ENCODE assay signal across 19 cellular contexts in genomic region chr7:138244606-138245005, GRCh38.
DNase-seq lines count a peak whose midpoint lies in the region; ATAC-seq, FAIRE-seq and TF ChIP-seq lines count a peak whose summit lies in the region.
"Had no signal": no experiment of that assay in that cellular context is flagged by ENCODE, and none has a peak within 500 bp of the region (broad histone marks: within the 10 kb centered on the region; RNA-seq: fewer than 3 reads in every experiment).

No MANE protein-coding gene starts in this region.

- H3K4me1 ChIP-seq in A549 (peaks cover 4% of the 10 kb centered on the region; the same call in 1 of the 3 replicates), HUES6 (ENCODE audit: control insufficient read depth, insufficient read depth, low read length) (peaks cover 49% of the 10 kb centered on the region), hepatocyte (ENCODE audit: insufficient read depth) (peaks cover 23% of the 10 kb centered on the region), BE2C (peaks cover 11% of the 10 kb centered on the region)
- H3K4me1 ChIP-seq: SJSA1 had no signal

- peak overlapping the region; percentile 88 to 98 (median 98) for H3K27ac Mint-ChIP-seq in nephron

- H2AFZ ChIP-seq in hepatocyte, result no peak overlapping the region
- H2AFZ ChIP-seq: PC-9 had no signal

- no peak overlapping the region; a peak in 1 of 6 replicates for H3K27ac ChIP-seq in A549
- H3K27ac ChIP-seq in HUES6 (ENCODE audit: low read depth, low read length), result peak overlapping the region; percentile 76
- peak overlapping the region; percentile 90 for H3K27ac ChIP-seq in hepatocyte
- H3K27ac ChIP-seq: BLaER1 treated with 17β-estradiol and CSF1 and Interleukin-3, amounts not matched to agents 10 nM and 100 nM; HL-60; KMS-11; PC-9; SJSA1 had no signal

- DNase-seq in A549 (ENCODE audit: low read depth in 1 of 2, low spot score in 1 of 2) (no peak), hepatocyte (ENCODE audit: low spot score) (no peak), BE2C (no peak), HEK293T (ENCODE audit: extremely low spot score) (no peak), lower leg skin (ENCODE audit: low spot score in 2 of 2) (no peak)
- DNase-seq in stimulated activated naive CD8-positive, alpha-beta T cell treated with anti-CD3 and anti-CD28 coated beads, Interleukin-15, Interleukin-2, amounts not matched to agents 100 U/mL and 50 U/mL, for 24 hours, result no peak
- DNase-seq: GDM1, MG63, NCI-H146, NCI-H524, PC-9 had no signal

- H3K9ac ChIP-seq in HUES6 (ENCODE audit: low read length), result peak overlapping the region; percentile 11
- H3K9ac ChIP-seq: BLaER1 treated with 17β-estradiol and CSF1 and Interleukin-3, amounts not matched to agents 10 nM and 100 nM; KMS-11 had no signal

- H3K79me2 ChIP-seq in hepatocyte, result no peaks in the 10 kb centered on the region

- CTCF ChIA-PET in A549 (lab: Yijun Ruan, JAX) (no interaction called here), HEK293T (lab: Yijun Ruan, JAX) (interaction anchor here (0.6 kb wide), 1 partner anchor 118 kb away, joined by 3 read pairs; no protein-coding TSS in a partner anchor)

- no peak for ATAC-seq in A549
- no peak for ATAC-seq in stimulated activated naive CD8-positive, alpha-beta T cell treated with anti-CD3 and anti-CD28 coated beads, Interleukin-15, Interleukin-2, amounts not matched to agents 100 U/mL and 50 U/mL, for 24 hours
- ATAC-seq: GM12878 had no signal

- TF ChIP-seq EP300 in A549 (IDR thresholded peaks at IDR 0.05), result no peak

- H3K9me2 ChIP-seq in hepatocyte (replicated peaks; ENCODE audit: insufficient read depth), result no peaks in the 10 kb centered on the region

- TF ChIP-seq CTCF in A549 (IDR thresholded peaks at IDR 0.05) (no peak), hepatocyte (IDR thresholded peaks at IDR 0.05; ENCODE audit: poor library complexity) (no peak), nephron (IDR thresholded peaks at IDR 0.05; ENCODE audit: unreplicated experiment in 3 of 3) (no peak), BE2C (IDR thresholded peaks at IDR 0.05; ENCODE audit: low read depth, low read length) (no peak), lower leg skin (IDR thresholded peaks at IDR 0.05) (no peak)

- H3K4me2 ChIP-seq in A549 (peak overlapping the region; percentile 38; the same call in 1 of the 3 replicates), hepatocyte (peak overlapping the region; percentile 8)
- H3K4me2 ChIP-seq: BLaER1 treated with 17β-estradiol and CSF1 and Interleukin-3, amounts not matched to agents 10 nM and 100 nM; KMS-11; PC-9 had no signal

- 57% methylated on average over 5 of the region's 5 CpGs for WGBS in A549 (ENCODE audit: missing lambda C conversion rate)
- WGBS in hepatocyte (ENCODE audit: low lambda C conversion rate, missing lambda C conversion rate), result 59% methylated on average over 5 of the region's 5 CpGs
- 87 to 93% methylated on average over 5 of the region's 5 CpGs for WGBS in lower leg skin, 2 donors

- H3K4me3 ChIP-seq in A549 (no peak overlapping the region), HUES6 (ENCODE audit: low read depth, low read length) (no peak overlapping the region), hepatocyte (no peak overlapping the region), BE2C (ENCODE audit: low read depth, low read length) (no peak overlapping the region), lower leg skin (ENCODE audit: low read depth, poor library complexity, severe bottlenecking) (no peak overlapping the region)
- H3K4me3 ChIP-seq: BLaER1 treated with 17β-estradiol and CSF1 and Interleukin-3, amounts not matched to agents 10 nM and 100 nM; GM12878; MG63; PC-9; SJSA1 had no signal

- peaks cover 41% of the 10 kb centered on the region for H3K4me1 Mint-ChIP-seq in nephron

- H4K20me1 ChIP-seq in hepatocyte (ENCODE audit: insufficient read depth, poor library complexity, severe bottlenecking), result no peaks in the 10 kb centered on the region
- H4K20me1 ChIP-seq: BLaER1 treated with 17β-estradiol and CSF1 and Interleukin-3, amounts not matched to agents 10 nM and 100 nM had no signal

- no peak for TF ChIP-seq RAD21 in A549 (conservative IDR thresholded peaks at IDR 0.05 in 1 of 2, IDR thresholded peaks at IDR 0.05 in 1 of 2)

- H3K36me3 Mint-ChIP-seq in nephron (ENCODE audit: low read depth), result no peaks in the 10 kb centered on the region

- peaks cover 5% of the 10 kb centered on the region for H3K9me3 Mint-ChIP-seq in nephron

- intact Hi-C loops in lower leg skin (cut with DNase I; ENCODE audit: low total_unique reads), result no loop called here

- POLR2A ChIA-PET in A549 (lab: Yijun Ruan, JAX), result no interaction called here
- POLR2A ChIA-PET in HEK293T (lab: Yijun Ruan, JAX), result no interaction called here

- 0 out of 3 replicates have a peak, but pooled peaks cover 8% of the 10 kb centered on the region for H3K9me3 ChIP-seq in A549
- H3K9me3 ChIP-seq in HUES6 (ENCODE audit: control insufficient read depth, insufficient read depth, low read depth, low read length), result peaks cover 11% of the 10 kb centered on the region; the same call in 1 of the 2 replicates
- no peaks in the 10 kb centered on the region for H3K9me3 ChIP-seq in hepatocyte (ENCODE audit: low read depth)
- H3K9me3 ChIP-seq in BE2C, result no peaks in the 10 kb centered on the region; the same call in 1 of the 2 replicates

- H3K4me3 Mint-ChIP-seq in nephron, result no peak overlapping the region

- no peaks in the 10 kb centered on the region for H3K27me3 ChIP-seq in HUES6 (ENCODE audit: control insufficient read depth, insufficient read depth, low read length)
- no peaks in the 10 kb centered on the region for H3K27me3 ChIP-seq in hepatocyte
- no peaks in the 10 kb centered on the region for H3K27me3 ChIP-seq in BE2C
- H3K27me3 ChIP-seq: BLaER1 treated with 17β-estradiol and CSF1 and Interleukin-3, amounts not matched to agents 10 nM and 100 nM; MG63; SJSA1 had no signal

- no peaks in the 10 kb centered on the region for H3K36me3 ChIP-seq in HUES6 (ENCODE audit: control insufficient read depth, insufficient read depth, low read length)
- H3K36me3 ChIP-seq in hepatocyte (replicated peaks; ENCODE audit: insufficient read depth, low read depth), result no peaks in the 10 kb centered on the region
- H3K36me3 ChIP-seq in BE2C, result no peaks in the 10 kb centered on the region
- H3K36me3 ChIP-seq: BLaER1 treated with 17β-estradiol and CSF1 and Interleukin-3, amounts not matched to agents 10 nM and 100 nM; MG63; SJSA1 had no signal

- TF ChIP-seq POLR2A in A549 (IDR thresholded peaks at IDR 0.05; ENCODE audit: low read length) (no peak), lower leg skin (IDR thresholded peaks at IDR 0.05) (no peak)

- no peaks in the 10 kb centered on the region for H3K27me3 Mint-ChIP-seq in nephron (ENCODE audit: low read depth)

- FAIRE-seq in A549 (lab: Jason Lieb, UNC), result no peak
- FAIRE-seq: GM12878, HTR-8/SVneo had no signal

TF ChIP-seq in A549, 52 proteins besides CTCF, POLR2A, EP300 and RAD21:
- no peak for TF ChIP-seq BHLHE40 (IDR thresholded peaks at IDR 0.05; ENCODE audit: low read depth, low read length)

TF ChIP-seq in HEK293T, 16 proteins besides CTCF, POLR2A, EP300 and RAD21:
- TF ChIP-seq FOXK2 (IDR thresholded peaks at IDR 0.05) (no peak), FOXA1 (IDR thresholded peaks at IDR 0.05) (no peak), CTBP1 (IDR thresholded peaks at IDR 0.05; ENCODE audit: borderline replicate concordance) (no peak), ARNT (IDR thresholded peaks at IDR 0.05) (no peak), PKNOX1 (IDR thresholded peaks at IDR 0.05) (no peak), TARDBP (IDR thresholded peaks at IDR 0.05) (no peak), HDGF (IDR thresholded peaks at IDR 0.05; ENCODE audit: borderline replicate concordance) (no peak), ELF4 (IDR thresholded peaks at IDR 0.05) (no peak), ZNF384 (IDR thresholded peaks at IDR 0.05) (no peak), SUZ12 (IDR thresholded peaks at IDR 0.05) (no peak), LEF1 (IDR thresholded peaks at IDR 0.05; ENCODE audit: borderline replicate concordance) (no peak), FOXM1 (IDR thresholded peaks at IDR 0.05; ENCODE audit: borderline replicate concordance) (no peak), BHLHE40 (IDR thresholded peaks at IDR 0.05; ENCODE audit: borderline replicate concordance) (no peak), NFRKB (IDR thresholded peaks at IDR 0.05) (no peak), L3MBTL2 (conservative IDR thresholded peaks at IDR 0.05) (no peak), SP1 (IDR thresholded peaks at IDR 0.05) (no peak)

Comparison
In these comparisons a context has a peak if more than half of its experiments do, and no peak if none do; other contexts are left out.
1. H3K27ac ChIP-seq: peak in HUES6 (single experiment) and hepatocyte (single experiment); none in A549 (0 of 2).